In the genomic region with DNA sequence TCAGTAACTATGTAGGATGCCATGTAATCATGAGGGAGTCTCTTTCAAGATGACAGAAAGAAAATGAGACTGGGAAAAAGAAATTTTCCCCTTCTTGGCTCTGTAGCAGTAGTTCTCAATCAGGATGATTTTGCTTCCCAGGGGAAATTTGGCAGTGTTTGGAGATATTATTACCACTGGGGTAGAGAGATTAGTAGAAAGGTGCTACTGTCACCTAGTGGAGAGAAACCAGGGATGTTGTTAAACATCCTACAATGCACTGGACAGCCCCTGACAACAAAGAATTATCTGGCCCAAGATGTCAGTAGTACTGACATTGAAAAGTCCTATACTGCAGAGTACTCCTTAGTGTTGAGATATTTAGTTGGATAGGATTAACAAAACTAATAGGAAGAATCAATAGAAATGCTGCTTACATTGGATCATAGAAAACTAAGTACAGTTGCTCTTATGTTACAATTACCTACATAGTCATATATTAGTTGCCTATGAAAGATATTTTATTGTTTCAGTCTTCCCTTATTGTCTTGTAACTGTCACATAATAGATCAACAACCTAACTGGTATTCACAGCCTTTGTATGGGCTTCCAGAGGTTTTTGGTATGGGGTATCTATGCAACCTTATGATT, we compare ENCODE assay signal across 1 cellular context.
TF ChIP-seq lines count a peak whose summit lies in the region.

No MANE protein-coding gene starts in this region.

TF ChIP-seq in K562, 482 proteins besides CTCF, POLR2A, EP300 and RAD21 (continued from another document):
- TF ChIP-seq, protein P1, sequence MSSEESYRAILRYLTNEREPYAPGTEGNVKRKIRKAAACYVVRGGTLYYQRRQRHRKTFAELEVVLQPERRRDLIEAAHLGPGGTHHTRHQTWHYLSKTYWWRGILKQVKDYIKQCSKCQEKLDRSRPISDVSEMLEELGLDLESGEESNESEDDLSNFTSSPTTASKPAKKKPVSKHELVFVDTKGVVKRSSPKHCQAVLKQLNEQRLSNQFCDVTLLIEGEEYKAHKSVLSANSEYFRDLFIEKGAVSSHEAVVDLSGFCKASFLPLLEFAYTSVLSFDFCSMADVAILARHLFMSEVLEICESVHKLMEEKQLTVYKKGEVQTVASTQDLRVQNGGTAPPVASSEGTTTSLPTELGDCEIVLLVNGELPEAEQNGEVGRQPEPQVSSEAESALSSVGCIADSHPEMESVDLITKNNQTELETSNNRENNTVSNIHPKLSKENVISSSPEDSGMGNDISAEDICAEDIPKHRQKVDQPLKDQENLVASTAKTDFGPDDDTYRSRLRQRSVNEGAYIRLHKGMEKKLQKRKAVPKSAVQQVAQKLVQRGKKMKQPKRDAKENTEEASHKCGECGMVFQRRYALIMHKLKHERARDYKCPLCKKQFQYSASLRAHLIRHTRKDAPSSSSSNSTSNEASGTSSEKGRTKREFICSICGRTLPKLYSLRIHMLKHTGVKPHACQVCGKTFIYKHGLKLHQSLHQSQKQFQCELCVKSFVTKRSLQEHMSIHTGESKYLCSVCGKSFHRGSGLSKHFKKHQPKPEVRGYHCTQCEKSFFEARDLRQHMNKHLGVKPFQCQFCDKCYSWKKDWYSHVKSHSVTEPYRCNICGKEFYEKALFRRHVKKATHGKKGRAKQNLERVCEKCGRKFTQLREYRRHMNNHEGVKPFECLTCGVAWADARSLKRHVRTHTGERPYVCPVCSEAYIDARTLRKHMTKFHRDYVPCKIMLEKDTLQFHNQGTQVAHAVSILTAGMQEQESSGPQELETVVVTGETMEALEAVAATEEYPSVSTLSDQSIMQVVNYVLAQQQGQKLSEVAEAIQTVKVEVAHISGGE (CRISPR knock-in tag; IDR thresholded peaks at IDR 0.05) = no peak
- no peak for TF ChIP-seq ZNF699 (CRISPR knock-in tag; IDR thresholded peaks at IDR 0.05; ENCODE audit: insufficient replicate concordance)
- TF ChIP-seq, protein P2, sequence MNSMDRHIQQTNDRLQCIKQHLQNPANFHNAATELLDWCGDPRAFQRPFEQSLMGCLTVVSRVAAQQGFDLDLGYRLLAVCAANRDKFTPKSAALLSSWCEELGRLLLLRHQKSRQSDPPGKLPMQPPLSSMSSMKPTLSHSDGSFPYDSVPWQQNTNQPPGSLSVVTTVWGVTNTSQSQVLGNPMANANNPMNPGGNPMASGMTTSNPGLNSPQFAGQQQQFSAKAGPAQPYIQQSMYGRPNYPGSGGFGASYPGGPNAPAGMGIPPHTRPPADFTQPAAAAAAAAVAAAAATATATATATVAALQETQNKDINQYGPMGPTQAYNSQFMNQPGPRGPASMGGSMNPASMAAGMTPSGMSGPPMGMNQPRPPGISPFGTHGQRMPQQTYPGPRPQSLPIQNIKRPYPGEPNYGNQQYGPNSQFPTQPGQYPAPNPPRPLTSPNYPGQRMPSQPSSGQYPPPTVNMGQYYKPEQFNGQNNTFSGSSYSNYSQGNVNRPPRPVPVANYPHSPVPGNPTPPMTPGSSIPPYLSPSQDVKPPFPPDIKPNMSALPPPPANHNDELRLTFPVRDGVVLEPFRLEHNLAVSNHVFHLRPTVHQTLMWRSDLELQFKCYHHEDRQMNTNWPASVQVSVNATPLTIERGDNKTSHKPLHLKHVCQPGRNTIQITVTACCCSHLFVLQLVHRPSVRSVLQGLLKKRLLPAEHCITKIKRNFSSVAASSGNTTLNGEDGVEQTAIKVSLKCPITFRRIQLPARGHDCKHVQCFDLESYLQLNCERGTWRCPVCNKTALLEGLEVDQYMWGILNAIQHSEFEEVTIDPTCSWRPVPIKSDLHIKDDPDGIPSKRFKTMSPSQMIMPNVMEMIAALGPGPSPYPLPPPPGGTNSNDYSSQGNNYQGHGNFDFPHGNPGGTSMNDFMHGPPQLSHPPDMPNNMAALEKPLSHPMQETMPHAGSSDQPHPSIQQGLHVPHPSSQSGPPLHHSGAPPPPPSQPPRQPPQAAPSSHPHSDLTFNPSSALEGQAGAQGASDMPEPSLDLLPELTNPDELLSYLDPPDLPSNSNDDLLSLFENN (IDR thresholded peaks at IDR 0.05; ENCODE audit: low read depth in 2 of 2, low read length in 2 of 2) = no peak
- TF ChIP-seq ZKSCAN3 (CRISPR knock-in tag; IDR thresholded peaks at IDR 0.05) = no peak
- TF ChIP-seq TEAD4 (IDR thresholded peaks at IDR 0.05; ENCODE audit: low read length) = no peak
- no peak for TF ChIP-seq TEAD4 (CRISPR knock-in tag; IDR thresholded peaks at IDR 0.05; ENCODE audit: borderline replicate concordance)
- peak; percentile 46; the same call in 1 of the 2 replicates for TF ChIP-seq SMC3 (conservative IDR thresholded peaks at IDR 0.05; ENCODE audit: insufficient read depth, low read depth, low read length)
- no peak for TF ChIP-seq SETDB1 (IDR thresholded peaks at IDR 0.05; ENCODE audit: low read length)
- TF ChIP-seq TGIF2 (CRISPR knock-in tag; IDR thresholded peaks at IDR 0.05) = no peak
- TF ChIP-seq PURB (CRISPR knock-in tag; IDR thresholded peaks at IDR 0.05; ENCODE audit: low read depth) = no peak
- TF ChIP-seq ZNF444 (CRISPR knock-in tag; IDR thresholded peaks at IDR 0.05) = no peak
- TF ChIP-seq, protein P3, sequence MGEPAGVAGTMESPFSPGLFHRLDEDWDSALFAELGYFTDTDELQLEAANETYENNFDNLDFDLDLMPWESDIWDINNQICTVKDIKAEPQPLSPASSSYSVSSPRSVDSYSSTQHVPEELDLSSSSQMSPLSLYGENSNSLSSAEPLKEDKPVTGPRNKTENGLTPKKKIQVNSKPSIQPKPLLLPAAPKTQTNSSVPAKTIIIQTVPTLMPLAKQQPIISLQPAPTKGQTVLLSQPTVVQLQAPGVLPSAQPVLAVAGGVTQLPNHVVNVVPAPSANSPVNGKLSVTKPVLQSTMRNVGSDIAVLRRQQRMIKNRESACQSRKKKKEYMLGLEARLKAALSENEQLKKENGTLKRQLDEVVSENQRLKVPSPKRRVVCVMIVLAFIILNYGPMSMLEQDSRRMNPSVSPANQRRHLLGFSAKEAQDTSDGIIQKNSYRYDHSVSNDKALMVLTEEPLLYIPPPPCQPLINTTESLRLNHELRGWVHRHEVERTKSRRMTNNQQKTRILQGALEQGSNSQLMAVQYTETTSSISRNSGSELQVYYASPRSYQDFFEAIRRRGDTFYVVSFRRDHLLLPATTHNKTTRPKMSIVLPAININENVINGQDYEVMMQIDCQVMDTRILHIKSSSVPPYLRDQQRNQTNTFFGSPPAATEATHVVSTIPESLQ (CRISPR knock-in tag; IDR thresholded peaks at IDR 0.05) = no peak
- TF ChIP-seq, protein P4, sequence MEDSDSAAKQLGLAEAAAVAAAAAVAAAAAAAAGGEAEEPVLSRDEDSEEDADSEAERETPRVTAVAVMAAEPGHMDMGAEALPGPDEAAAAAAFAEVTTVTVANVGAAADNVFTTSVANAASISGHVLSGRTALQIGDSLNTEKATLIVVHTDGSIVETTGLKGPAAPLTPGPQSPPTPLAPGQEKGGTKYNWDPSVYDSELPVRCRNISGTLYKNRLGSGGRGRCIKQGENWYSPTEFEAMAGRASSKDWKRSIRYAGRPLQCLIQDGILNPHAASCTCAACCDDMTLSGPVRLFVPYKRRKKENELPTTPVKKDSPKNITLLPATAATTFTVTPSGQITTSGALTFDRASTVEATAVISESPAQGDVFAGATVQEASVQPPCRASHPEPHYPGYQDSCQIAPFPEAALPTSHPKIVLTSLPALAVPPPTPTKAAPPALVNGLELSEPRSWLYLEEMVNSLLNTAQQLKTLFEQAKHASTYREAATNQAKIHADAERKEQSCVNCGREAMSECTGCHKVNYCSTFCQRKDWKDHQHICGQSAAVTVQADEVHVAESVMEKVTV (CRISPR knock-in tag; IDR thresholded peaks at IDR 0.05) = peak; percentile 55; the same call in 1 of the 2 replicates
- TF ChIP-seq MAZ (CRISPR knock-in tag; conservative IDR thresholded peaks at IDR 0.05 in 1 of 2, IDR thresholded peaks at IDR 0.05 in 1 of 2) = 0 out of 4 replicates have a peak, but pooled peaks of 1 of the 2 experiments have one; percentile 18
- TF ChIP-seq KLF10 (CRISPR knock-in tag; IDR thresholded peaks at IDR 0.05) = no peak
- no peak for TF ChIP-seq SNRNP70 (optimal IDR thresholded peaks at IDR 0.05; ENCODE audit: low read depth, low read length)
- no peak for TF ChIP-seq ZNF212 (CRISPR knock-in tag; IDR thresholded peaks at IDR 0.05)
- no peak for TF ChIP-seq ELF4 (CRISPR knock-in tag; IDR thresholded peaks at IDR 0.05)
- no peak for TF ChIP-seq SMAD3 (CRISPR knock-in tag; conservative IDR thresholded peaks at IDR 0.05)
